In genomic region chrX:16445166-16445752, GRCh38 we compare ENCODE assay signal across 8 cellular contexts.
DNase-seq lines count a peak whose midpoint lies in the region; ATAC-seq and TF ChIP-seq lines count a peak whose summit lies in the region.

No MANE protein-coding gene starts in this region.

- H3K4me3 Mint-ChIP-seq in activated CD8-positive, alpha-beta T cell treated with anti-CD3 and anti-CD28 coated beads for 36 hours, result no peak overlapping the region

- peaks cover 11% of the 10 kb centered on the region for H3K4me1 Mint-ChIP-seq in activated CD8-positive, alpha-beta T cell treated with anti-CD3 and anti-CD28 coated beads for 36 hours (ENCODE audit: low read depth)

- no peaks in the 10 kb centered on the region for H3K36me3 Mint-ChIP-seq in activated CD8-positive, alpha-beta T cell treated with anti-CD3 and anti-CD28 coated beads for 36 hours (ENCODE audit: low read depth)

- ATAC-seq in GM21576 (IDR thresholded peaks at IDR 0.05; ENCODE audit: unreplicated experiment), result peak; percentile 85
- peak; percentile 64 for ATAC-seq in activated CD8-positive, alpha-beta T cell treated with anti-CD3 and anti-CD28 coated beads for 36 hours

- intact Hi-C loops in activated CD8-positive, alpha-beta T cell treated with anti-CD3 and anti-CD28 coated beads for 36 hours (cut with micrococcal nuclease), result loop anchor here (10.0 kb wide), 1 partner anchor 230 kb away; no protein-coding TSS in a partner anchor
- intact Hi-C loops in esophagus squamous epithelium (cut with DNase I), result no loop called here
- intact Hi-C loops in sigmoid colon (cut with DNase I), result loop anchor here (10.0 kb wide), 2 partner anchors 320 to 760 kb away; partner anchors contain the start of gene GRPR

- H3K4me3 ChIP-seq in esophagus squamous epithelium (no peak overlapping the region), sigmoid colon (no peak overlapping the region)

- H3K27ac ChIP-seq in esophagus squamous epithelium, result no peak overlapping the region
- H3K27ac ChIP-seq in sigmoid colon, result no peak overlapping the region

- H3K36me3 ChIP-seq in esophagus squamous epithelium (no peaks in the 10 kb centered on the region), sigmoid colon (no peaks in the 10 kb centered on the region)

- TF ChIP-seq EP300 in sigmoid colon (IDR thresholded peaks at IDR 0.05), result no peak

- CTCF ChIA-PET in activated CD8-positive, alpha-beta T cell treated with anti-CD3 and anti-CD28 coated beads for 36 hours (lab: Charles Lee), result interaction anchor here (0.6 to 2.1 kb wide), 18 partner anchors 8 to 337 kb away, joined by 3 to 6 read pairs (median 3); partner anchors contain the start of gene S100G

- no peak overlapping the region for H3K27ac Mint-ChIP-seq in activated CD8-positive, alpha-beta T cell treated with anti-CD3 and anti-CD28 coated beads for 36 hours

- H3K27me3 ChIP-seq in esophagus squamous epithelium (no peaks in the 10 kb centered on the region), sigmoid colon (no peaks in the 10 kb centered on the region)

- TF ChIP-seq POLR2A in esophagus squamous epithelium (IDR thresholded peaks at IDR 0.05), result no peak
- TF ChIP-seq POLR2A in sigmoid colon (IDR thresholded peaks at IDR 0.05), result no peak

- no peaks in the 10 kb centered on the region for H3K27me3 Mint-ChIP-seq in activated CD8-positive, alpha-beta T cell treated with anti-CD3 and anti-CD28 coated beads for 36 hours

- no peaks in the 10 kb centered on the region for H3K9me3 ChIP-seq in esophagus squamous epithelium
- H3K9me3 ChIP-seq in sigmoid colon, result no peaks in the 10 kb centered on the region

- H3K9me3 Mint-ChIP-seq in activated CD8-positive, alpha-beta T cell treated with anti-CD3 and anti-CD28 coated beads for 36 hours, result no peaks in the 10 kb centered on the region

- DNase-seq in DMS 273 (lab: John Stamatoyannopoulos, UW; ENCODE audit: unreplicated experiment) (peak; percentile 70), DMS 273 treated with DMSO at 0.1 percent for 48 hours (lab: John Stamatoyannopoulos, UW) (no peak), NCI-H1417 (lab: John Stamatoyannopoulos, UW) (peak; percentile 49 to 80 (median 61)), esophagus squamous epithelium (lab: John Stamatoyannopoulos, UW) (no peak), sigmoid colon (no peak), ureter (ENCODE audit: low spot score) (no peak)
- DNase-seq in activated CD8-positive, alpha-beta T cell treated with anti-CD3 and anti-CD28 coated beads for 36 hours, result peak; percentile 44

- peak; percentile 56 for TF ChIP-seq CTCF in activated CD8-positive, alpha-beta T cell treated with anti-CD3 and anti-CD28 coated beads for 36 hours (IDR thresholded peaks at IDR 0.05)
- TF ChIP-seq CTCF in esophagus squamous epithelium (IDR thresholded peaks at IDR 0.05), result peak; percentile 29 to 56 (median 46)
- peak; percentile 11 to 52 (median 29) for TF ChIP-seq CTCF in sigmoid colon (IDR thresholded peaks at IDR 0.05)

- POLR2A ChIA-PET in activated CD8-positive, alpha-beta T cell treated with anti-CD3 and anti-CD28 coated beads for 36 hours (lab: Charles Lee), result no interaction called here

- 45 to 56% methylated on average over 3 to 4 of the region's 6 CpGs for WGBS in esophagus squamous epithelium, 2 donors
- WGBS in sigmoid colon, 2 donors, result 30 to 45% methylated on average over 6 of the region's 6 CpGs

- H3K4me1 ChIP-seq in esophagus squamous epithelium (no peaks in the 10 kb centered on the region), sigmoid colon (no peaks in the 10 kb centered on the region)

Comparison
In these comparisons a context has a peak if more than half of its experiments do, and no peak if none do; other contexts are left out.
1. DNase-seq: peak in DMS 273 (single experiment), NCI-H1417 (3 of 3) and activated CD8-positive, alpha-beta T cell treated with anti-CD3 and anti-CD28 coated beads for 36 hours (single experiment); none in DMS 273 treated with DMSO at 0.1 percent for 48 hours (single experiment), esophagus squamous epithelium (single experiment), sigmoid colon (single experiment) and ureter (single experiment).
2. Peak in every context shown above with its lines, with median percentiles within 50 percentile points of each other: CTCF ChIP-seq.